ENCODE assay signal across 8 cellular contexts in the genomic region with DNA sequence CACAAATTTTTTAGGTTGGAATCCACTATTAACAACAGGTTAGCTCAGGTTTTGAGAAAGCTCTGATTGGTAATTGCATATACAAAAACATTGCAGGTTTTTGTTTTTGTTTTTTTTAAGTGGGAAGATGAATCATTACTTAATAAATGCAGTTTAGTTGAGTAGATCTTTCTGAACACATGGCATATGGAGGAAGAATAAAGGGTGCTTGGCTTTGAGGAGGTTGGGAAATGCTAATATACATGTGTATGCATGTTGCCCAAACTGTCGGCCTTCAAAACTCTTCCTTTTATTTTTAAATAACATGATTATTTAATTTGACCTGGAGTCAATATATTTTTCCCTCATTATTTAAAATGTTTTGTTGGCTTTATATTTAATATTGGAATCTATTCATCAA. TPM values are rescaled to one million over a fixed set of nuclear protein-coding genes. Genes with fewer than 3 reads are reported as not detected.
DNase-seq lines count a peak whose midpoint lies in the region; ATAC-seq and TF ChIP-seq lines count a peak whose summit lies in the region.

No MANE protein-coding gene starts in this region.

- no peak for TF ChIP-seq EP300 in suprapubic skin (IDR thresholded peaks at IDR 0.05)

- intact Hi-C loops in sciatic nerve (cut with DNase I) = no loop called here

- no peak for TF ChIP-seq RAD21 in liver (IDR thresholded peaks at IDR 0.05)

- H3K4me3 ChIP-seq in liver (ENCODE audit: low read depth in 1 of 3, low read length in 3 of 3) = no peak overlapping the region
- no peak overlapping the region for H3K4me3 ChIP-seq in suprapubic skin
- H3K4me3 ChIP-seq in MG63 = no peak overlapping the region

- POLR2A ChIA-PET in activated CD4-positive, alpha-beta T cell treated with anti-CD3 and anti-CD28 coated beads, Interleukin-2, amount 10 ng/mL, durations not matched to agents 7 days and 5 days (lab: Charles Lee) = no interaction called here

- peaks cover 11% of the 10 kb centered on the region for H3K9me3 Mint-ChIP-seq in activated CD4-positive, alpha-beta T cell treated with anti-CD3 and anti-CD28 coated beads, Interleukin-2, amount 10 ng/mL, durations not matched to agents 7 days and 5 days
- peaks cover 3% of the 10 kb centered on the region for H3K9me3 Mint-ChIP-seq in activated naive CD8-positive, alpha-beta T cell (ENCODE audit: low read depth)

- H3K27ac Mint-ChIP-seq in activated CD4-positive, alpha-beta T cell treated with anti-CD3 and anti-CD28 coated beads, Interleukin-2, amount 10 ng/mL, durations not matched to agents 7 days and 5 days = no peak overlapping the region
- peak overlapping the region; percentile 90 for H3K27ac Mint-ChIP-seq in activated naive CD8-positive, alpha-beta T cell

- no peak overlapping the region for H3K9ac ChIP-seq in liver (ENCODE audit: low read depth in 1 of 2, low read length in 2 of 2)

- no peak for DNase-seq in activated CD4-positive, alpha-beta T cell treated with anti-CD3 and anti-CD28 coated beads, Interleukin-2, amount 10 ng/mL, durations not matched to agents 7 days and 5 days
- DNase-seq in activated CD4-positive, alpha-beta T cell treated with anti-CD3 and anti-CD28 coated beads for 4 hours = no peak
- no peak for DNase-seq in suprapubic skin (ENCODE audit: low spot score in 2 of 2)
- no peak for DNase-seq in MG63
- no peak for DNase-seq in sciatic nerve (ENCODE audit: low spot score)

- H3K27me3 ChIP-seq in liver (ENCODE audit: control insufficient read depth in 4 of 4, insufficient read depth in 4 of 4, low read length in 3 of 4) (no peaks in the 10 kb centered on the region), suprapubic skin (no peaks in the 10 kb centered on the region), MG63 (no peaks in the 10 kb centered on the region)

- H3K4me1 ChIP-seq in liver (ENCODE audit: control insufficient read depth in 4 of 4, insufficient read depth in 4 of 4, low read length in 3 of 4) (peaks cover 1 to 20% (median 14%) of the 10 kb centered on the region in 4 donors), suprapubic skin (peaks cover 57% of the 10 kb centered on the region)

- H3K36me3 ChIP-seq in liver (ENCODE audit: control insufficient read depth in 4 of 4, insufficient read depth in 3 of 4, low read depth in 1 of 4, low read length in 3 of 4) (peaks cover 0 to 17% (median 3%) of the 10 kb centered on the region in 4 donors), suprapubic skin (peaks cover 19% of the 10 kb centered on the region), MG63 (peaks cover 38% of the 10 kb centered on the region)

- H3K27ac ChIP-seq in liver (ENCODE audit: low read depth in 1 of 2, low read length in 2 of 2) = peak overlapping the region; percentile 68 to 75
- H3K27ac ChIP-seq in suprapubic skin = peak overlapping the region; percentile 99

- peaks cover 0 to 3% (median 0%) of the 10 kb centered on the region in 4 donors for H3K9me3 ChIP-seq in liver (ENCODE audit: control insufficient read depth in 4 of 4, low read length in 3 of 4)
- H3K9me3 ChIP-seq in suprapubic skin = no peaks in the 10 kb centered on the region
- peaks cover 9% of the 10 kb centered on the region for H3K9me3 ChIP-seq in MG63

- H3K36me3 Mint-ChIP-seq in activated CD4-positive, alpha-beta T cell treated with anti-CD3 and anti-CD28 coated beads, Interleukin-2, amount 10 ng/mL, durations not matched to agents 7 days and 5 days (ENCODE audit: low read depth) = peaks cover 25% of the 10 kb centered on the region
- peaks cover 6% of the 10 kb centered on the region for H3K36me3 Mint-ChIP-seq in activated naive CD8-positive, alpha-beta T cell

- TF ChIP-seq CTCF in liver (IDR thresholded peaks at IDR 0.05; ENCODE audit: low read depth, low read length, missing input control) (no peak), suprapubic skin (IDR thresholded peaks at IDR 0.05) (no peak)

- CTCF ChIA-PET in activated CD4-positive, alpha-beta T cell treated with anti-CD3 and anti-CD28 coated beads, Interleukin-2, amount 10 ng/mL, durations not matched to agents 7 days and 5 days (lab: Charles Lee) = interaction anchor here (1.2 to 2.0 kb wide), 3 partner anchors 10 to 12 kb away, joined by 3 to 7 read pairs (median 4); no protein-coding TSS in a partner anchor

- no peaks in the 10 kb centered on the region for H3K27me3 Mint-ChIP-seq in activated CD4-positive, alpha-beta T cell treated with anti-CD3 and anti-CD28 coated beads, Interleukin-2, amount 10 ng/mL, durations not matched to agents 7 days and 5 days
- H3K27me3 Mint-ChIP-seq in activated naive CD8-positive, alpha-beta T cell = no peaks in the 10 kb centered on the region

- no peak for ATAC-seq in HG03175 (IDR thresholded peaks at IDR 0.05; ENCODE audit: unreplicated experiment)
- ATAC-seq in sciatic nerve = no peak

- peaks cover 32% of the 10 kb centered on the region for H3K4me1 Mint-ChIP-seq in activated CD4-positive, alpha-beta T cell treated with anti-CD3 and anti-CD28 coated beads, Interleukin-2, amount 10 ng/mL, durations not matched to agents 7 days and 5 days
- peaks cover 38% of the 10 kb centered on the region for H3K4me1 Mint-ChIP-seq in activated naive CD8-positive, alpha-beta T cell (ENCODE audit: low read depth)

- 89% methylated on average over 1 of the region's 1 CpG for WGBS in liver
- 50% methylated on average over 1 of the region's 1 CpG for WGBS in suprapubic skin

- H3K4me3 Mint-ChIP-seq in activated CD4-positive, alpha-beta T cell treated with anti-CD3 and anti-CD28 coated beads, Interleukin-2, amount 10 ng/mL, durations not matched to agents 7 days and 5 days = peak overlapping the region; percentile 71
- peak overlapping the region; percentile 62 for H3K4me3 Mint-ChIP-seq in activated naive CD8-positive, alpha-beta T cell

- TF ChIP-seq POLR2A in suprapubic skin (IDR thresholded peaks at IDR 0.05) = no peak

TF ChIP-seq in liver, 16 proteins besides CTCF, POLR2A, EP300 and RAD21:
- no peak for TF ChIP-seq EGR1 (IDR thresholded peaks at IDR 0.05; ENCODE audit: low read depth in 2 of 2)

RNA-seq across cellular contexts. Expression of a gene that starts 32.8 kb away (rescaled TPM):
- 10 to 100 TPM; 20.0 to 26.1 TPM for total RNA-seq in activated CD4-positive, alpha-beta T cell treated with anti-CD3 and anti-CD28 coated beads, Interleukin-2, amount 10 ng/mL, durations not matched to agents 7 days and 5 days
- 10 to 100 TPM; 19.8 to 57.3 TPM for total RNA-seq in liver
- 10 to 100 TPM in 1 of 2 donors, 1 to 10 TPM in 1; 9.5 to 19.2 TPM for polyA plus RNA-seq in liver
- 100 to 1,000 TPM in 1 of 4 donors, 10 to 100 TPM in 3; 65.8 to 101 (median 85.9) TPM for total RNA-seq in suprapubic skin
- 15.8 and 29.9 TPM in 2 replicates for total RNA-seq in MG63 (2014; rRNA removed; shearing (Covaris generic); ENCODE audit: low replicate concordance)
- total RNA-seq in sciatic nerve = 117 TPM
